In the genomic region with DNA sequence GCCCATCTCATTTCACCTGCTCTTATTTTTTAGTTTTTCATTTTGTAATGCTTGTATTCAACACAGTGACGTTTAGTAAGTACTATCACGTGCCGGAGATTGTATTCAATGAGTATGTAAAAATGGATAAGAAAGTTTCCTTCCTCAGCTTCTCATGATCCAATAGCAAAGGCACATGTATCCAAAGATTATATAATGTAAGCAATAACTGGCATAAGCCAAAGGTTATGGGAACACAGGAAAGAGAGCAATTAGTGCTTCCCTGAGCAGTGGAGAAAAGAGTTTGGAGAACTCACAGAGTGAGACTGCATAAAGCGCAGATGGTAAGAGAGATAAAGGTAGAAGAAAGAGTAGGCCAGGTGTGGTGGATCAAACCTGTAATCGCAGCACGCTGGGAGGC, we compare ENCODE assay signal across 1 cellular context.
TF ChIP-seq lines count a peak whose summit lies in the region.

No MANE protein-coding gene starts in this region.

TF ChIP-seq in endothelial cell of umbilical vein, 7 proteins besides CTCF, POLR2A, EP300 and RAD21 (continued from another document):
- TF ChIP-seq GATA2 (IDR thresholded peaks at IDR 0.05; ENCODE audit: insufficient read depth, insufficient read length, low read depth, low read length) (peak; percentile 87), MYC (IDR thresholded peaks at IDR 0.05; ENCODE audit: low read depth, low read length) (no peak), EZH2 (IDR thresholded peaks at IDR 0.05; ENCODE audit: borderline replicate concordance, low read depth, low read length, severe bottlenecking) (no peak)
